Comparison of ENCODE assay signal across 8 cellular contexts in the genomic region with DNA sequence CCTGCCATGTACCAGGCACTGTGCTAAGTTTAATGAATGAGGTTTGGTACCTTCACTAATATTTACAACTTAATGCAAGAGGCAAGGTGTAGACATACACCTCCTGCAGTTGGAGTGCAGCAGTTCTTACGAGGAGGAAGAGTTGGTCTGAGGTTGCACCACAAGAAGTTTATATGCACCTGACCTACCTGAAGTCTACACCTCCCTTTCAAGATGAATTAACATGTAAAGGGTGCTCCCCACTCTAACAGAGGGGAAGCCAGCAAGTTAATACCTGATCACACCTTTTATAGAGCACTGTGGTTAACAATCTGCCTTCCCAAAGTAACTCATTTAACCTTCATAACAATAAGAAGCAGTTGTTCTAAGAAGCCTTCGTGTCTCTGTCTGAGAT.
DNase-seq lines count a peak whose midpoint lies in the region; ATAC-seq and TF ChIP-seq lines count a peak whose summit lies in the region.

No MANE protein-coding gene starts in this region.

- H3K4me2 ChIP-seq in GM23248 (ENCODE audit: unreplicated experiment) (peak overlapping the region; percentile 84), mesenchymal stem cell (ENCODE audit: low read length, poor library complexity, severe bottlenecking) (no peak overlapping the region)

- peak overlapping the region; percentile 77 for H3K4me3 ChIP-seq in BE2C (ENCODE audit: low read depth, low read length)
- peak overlapping the region; percentile 90 for H3K4me3 ChIP-seq in GM23248
- peak overlapping the region; percentile 89 for H3K4me3 ChIP-seq in adipocyte (ENCODE audit: low read length)
- peak overlapping the region in 1 of 2 experiments; percentile 97 for H3K4me3 ChIP-seq in mesenchymal stem cell (ENCODE audit: insufficient read depth in 1 of 2, low read depth in 1 of 2, low read length in 2 of 2)
- no peak overlapping the region for H3K4me3 ChIP-seq in WERI-Rb-1 (ENCODE audit: low read depth, low read length)

- H2AFZ ChIP-seq in GM23248 (peak overlapping the region; percentile 99), mesenchymal stem cell (ENCODE audit: low read depth, low read length) (no peak overlapping the region)

- H3K27ac ChIP-seq in GM23248 (peak overlapping the region; percentile 78), mesenchymal stem cell (ENCODE audit: low read length, poor library complexity, severe bottlenecking) (no peak overlapping the region), WERI-Rb-1 (no peak overlapping the region)

- in situ Hi-C loops in GM23248 (cut with MboI): no loop called here

- no peak overlapping the region for H3K4ac ChIP-seq in mesenchymal stem cell (ENCODE audit: low read depth in 1 of 2, low read length in 2 of 2)

- no peaks in the 10 kb centered on the region for H3K36me3 ChIP-seq in BE2C
- H3K36me3 ChIP-seq in GM23248 (ENCODE audit: low read depth): no peaks in the 10 kb centered on the region
- H3K36me3 ChIP-seq in adipocyte (ENCODE audit: control insufficient read depth, insufficient read depth, low read length, severe bottlenecking): no peaks in the 10 kb centered on the region
- no peaks in the 10 kb centered on the region for H3K36me3 ChIP-seq in mesenchymal stem cell (ENCODE audit: control insufficient read depth in 1 of 2, insufficient read depth in 2 of 2, low read depth in 1 of 2, low read length in 2 of 2)
- H3K36me3 ChIP-seq in WERI-Rb-1: no peaks in the 10 kb centered on the region

- no peaks in the 10 kb centered on the region for H3K9me2 ChIP-seq in GM23248 (ENCODE audit: insufficient read depth)

- no peak overlapping the region for H2BK12ac ChIP-seq in mesenchymal stem cell (ENCODE audit: low read length in 2 of 2)

- H3K14ac ChIP-seq in mesenchymal stem cell (ENCODE audit: low read length in 2 of 2): no peak overlapping the region

- DNase-seq in BE2C (no peak), GM23248 (no peak), adipocyte (ENCODE audit: low read depth) (no peak), mesenchymal stem cell (no peak), WERI-Rb-1 (no peak), amygdala (lab: John Stamatoyannopoulos, UW) (no peak), NCI-H1417 (lab: John Stamatoyannopoulos, UW) (no peak)

- H2AK5ac ChIP-seq in mesenchymal stem cell (ENCODE audit: low read length, severe bottlenecking): no peak overlapping the region

- H3K9ac ChIP-seq in GM23248: peak overlapping the region; percentile 94
- peak overlapping the region; percentile 95 for H3K9ac ChIP-seq in adipocyte (ENCODE audit: low read length)
- H3K9ac ChIP-seq in mesenchymal stem cell (ENCODE audit: low read length): peak overlapping the region; percentile 97

- no peak overlapping the region for H2BK120ac ChIP-seq in mesenchymal stem cell (ENCODE audit: low read depth, low read length)

- TF ChIP-seq CTCF in BE2C (IDR thresholded peaks at IDR 0.05; ENCODE audit: low read depth, low read length) (no peak), WERI-Rb-1 (IDR thresholded peaks at IDR 0.05; ENCODE audit: low read depth, low read length) (no peak)

- no peak overlapping the region for H4K8ac ChIP-seq in mesenchymal stem cell (ENCODE audit: low read length)

- no peaks in the 10 kb centered on the region for H3K79me1 ChIP-seq in mesenchymal stem cell (replicated peaks; ENCODE audit: low read length, poor library complexity, severe bottlenecking)

- peaks cover 6% of the 10 kb centered on the region; the same call in 1 of the 2 replicates for H4K20me1 ChIP-seq in GM23248 (ENCODE audit: insufficient read depth)

- H3F3A ChIP-seq in GM23248 (ENCODE audit: insufficient read depth): peaks cover 13% of the 10 kb centered on the region

- H3K4me1 ChIP-seq in BE2C (no peaks in the 10 kb centered on the region), GM23248 (ENCODE audit: insufficient read depth) (peaks cover 25% of the 10 kb centered on the region), adipocyte (ENCODE audit: control insufficient read depth, insufficient read depth, low read length) (peaks cover 35% of the 10 kb centered on the region), mesenchymal stem cell (ENCODE audit: control insufficient read depth, insufficient read depth, low read depth, low read length) (no peaks in the 10 kb centered on the region)

- no peak overlapping the region for H2BK5ac ChIP-seq in mesenchymal stem cell (ENCODE audit: low read depth, low read length, poor library complexity, severe bottlenecking)

- H2BK15ac ChIP-seq in mesenchymal stem cell (ENCODE audit: low read depth, poor library complexity, severe bottlenecking): no peak overlapping the region

- no peak overlapping the region for H4K91ac ChIP-seq in mesenchymal stem cell (ENCODE audit: low read length)

- peaks cover 41% of the 10 kb centered on the region for H3K79me2 ChIP-seq in GM23248 (ENCODE audit: insufficient read depth)

- no peak overlapping the region for H3K18ac ChIP-seq in mesenchymal stem cell (ENCODE audit: low read depth in 1 of 2, low read length in 2 of 2)

- no peak for ATAC-seq in GM21717 (IDR thresholded peaks at IDR 0.05; ENCODE audit: unreplicated experiment)

- no peak overlapping the region for H3K23ac ChIP-seq in mesenchymal stem cell (ENCODE audit: low read length in 2 of 2)

- H3K9me3 ChIP-seq in BE2C (no peaks in the 10 kb centered on the region), GM23248 (ENCODE audit: low read depth) (no peaks in the 10 kb centered on the region), adipocyte (ENCODE audit: control insufficient read depth, low read length) (no peaks in the 10 kb centered on the region), mesenchymal stem cell (ENCODE audit: control insufficient read depth, low read length) (no peaks in the 10 kb centered on the region), WERI-Rb-1 (ENCODE audit: severe bottlenecking) (no peaks in the 10 kb centered on the region)

- WGBS in GM23248 (ENCODE audit: low coverage in 1 of 2, low lambda C conversion rate in 2 of 2, missing lambda C conversion rate in 2 of 2), 2 experiments: 50 to 51% methylated on average over 2 of the region's 2 CpGs
- WGBS in mesenchymal stem cell: 85% methylated on average over 1 of the region's 2 CpGs

- H3K27me3 ChIP-seq in BE2C (no peaks in the 10 kb centered on the region), GM23248 (replicated peaks; ENCODE audit: insufficient read depth) (no peaks in the 10 kb centered on the region), adipocyte (replicated peaks; ENCODE audit: control insufficient read depth, insufficient read depth, low read length) (no peaks in the 10 kb centered on the region), mesenchymal stem cell (ENCODE audit: control insufficient read depth in 1 of 2, insufficient read depth in 1 of 2, low read length in 2 of 2) (no peaks in the 10 kb centered on the region), WERI-Rb-1 (ENCODE audit: insufficient read depth, low read depth, severe bottlenecking) (no peaks in the 10 kb centered on the region)
